1 cellular context compared by ENCODE assay signal in the genomic region with DNA sequence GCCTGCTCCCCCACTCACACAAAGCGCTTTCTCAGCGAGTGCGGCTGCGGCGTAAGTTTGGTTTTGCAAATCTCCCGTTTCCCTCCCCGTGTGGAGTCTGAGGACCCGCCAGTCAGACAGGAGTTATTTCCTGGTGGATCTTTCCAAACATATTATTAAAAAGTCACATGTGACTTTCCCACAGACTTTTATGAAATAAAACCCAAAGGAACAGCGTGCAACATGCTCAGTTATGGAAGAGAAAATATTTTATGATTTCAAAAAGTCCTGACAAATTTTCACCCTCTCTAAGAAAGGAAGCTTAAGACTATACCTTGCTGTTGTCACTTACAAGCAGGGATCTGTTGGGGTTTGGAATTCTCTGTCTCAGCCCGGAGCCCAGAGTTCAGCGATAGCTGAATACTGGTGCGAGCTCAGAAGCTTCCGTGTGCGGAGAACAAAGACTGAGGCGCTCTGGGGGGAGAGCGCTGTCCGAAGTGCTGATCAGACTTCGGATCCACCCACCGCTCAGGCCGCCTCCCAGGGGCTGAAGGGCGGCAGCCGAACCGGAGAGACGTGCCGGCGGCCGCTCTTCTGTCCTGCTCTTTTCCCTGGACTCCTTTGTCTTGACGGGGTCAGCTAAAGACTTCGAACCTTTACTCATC.
TF ChIP-seq lines count a peak whose summit lies in the region.

No MANE protein-coding gene starts in this region.

TF ChIP-seq in GM12878, 131 proteins besides CTCF, POLR2A, EP300 and RAD21 (continued from another document):
- TF ChIP-seq, protein P1, sequence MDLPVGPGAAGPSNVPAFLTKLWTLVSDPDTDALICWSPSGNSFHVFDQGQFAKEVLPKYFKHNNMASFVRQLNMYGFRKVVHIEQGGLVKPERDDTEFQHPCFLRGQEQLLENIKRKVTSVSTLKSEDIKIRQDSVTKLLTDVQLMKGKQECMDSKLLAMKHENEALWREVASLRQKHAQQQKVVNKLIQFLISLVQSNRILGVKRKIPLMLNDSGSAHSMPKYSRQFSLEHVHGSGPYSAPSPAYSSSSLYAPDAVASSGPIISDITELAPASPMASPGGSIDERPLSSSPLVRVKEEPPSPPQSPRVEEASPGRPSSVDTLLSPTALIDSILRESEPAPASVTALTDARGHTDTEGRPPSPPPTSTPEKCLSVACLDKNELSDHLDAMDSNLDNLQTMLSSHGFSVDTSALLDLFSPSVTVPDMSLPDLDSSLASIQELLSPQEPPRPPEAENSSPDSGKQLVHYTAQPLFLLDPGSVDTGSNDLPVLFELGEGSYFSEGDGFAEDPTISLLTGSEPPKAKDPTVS (IDR thresholded peaks at IDR 0.05; ENCODE audit: low read depth, low read length), result no peak
